1 cellular context compared by ENCODE assay signal in genomic region chr12:11894890-11895289, GRCh38.
TF ChIP-seq lines count a peak whose summit lies in the region.

No MANE protein-coding gene starts in this region.

TF ChIP-seq in GM12878, 131 proteins besides CTCF, POLR2A, EP300 and RAD21 (continued from another document):
- 0 out of 2 replicates have a peak, but pooled peaks have one; percentile 51 for TF ChIP-seq NFIC (IDR thresholded peaks at IDR 0.05; ENCODE audit: low read depth, low read length)
- TF ChIP-seq IRF4 (IDR thresholded peaks at IDR 0.05; ENCODE audit: low read depth, low read length): no peak
- peak; percentile 88 for TF ChIP-seq RUNX3 (IDR thresholded peaks at IDR 0.05; ENCODE audit: low read length)
- no peak for TF ChIP-seq SPI1 (IDR thresholded peaks at IDR 0.05; ENCODE audit: borderline replicate concordance, insufficient read depth, low read depth, low read length)
- TF ChIP-seq BCL3 (IDR thresholded peaks at IDR 0.05; ENCODE audit: borderline replicate concordance, insufficient read depth, low read depth, low read length, poor library complexity, severe bottlenecking): no peak
